28 cellular contexts compared by ENCODE assay signal in genomic region chr5:68232272-68232671, GRCh38. TPM values are rescaled to one million over a fixed set of nuclear protein-coding genes. Genes with fewer than 3 reads are reported as not detected.
DNase-seq lines count a peak whose midpoint lies in the region; ATAC-seq and TF ChIP-seq lines count a peak whose summit lies in the region.
"Had no signal": no experiment of that assay in that cellular context is flagged by ENCODE, and none has a peak within 500 bp of the region (broad histone marks: within the 10 kb centered on the region; RNA-seq: fewer than 3 reads in every experiment).

No MANE protein-coding gene starts in this region.

- H3K36me3 Mint-ChIP-seq in MCF 10A (ENCODE audit: insufficient read depth, unreplicated experiment) (peaks cover 98% of the 10 kb centered on the region), T-cell (peaks cover 25% of the 10 kb centered on the region)

- POLR2A ChIA-PET in MCF 10A (lab: Yijun Ruan, JAX): interaction anchor here (0.6 to 1.3 kb wide), 5 partner anchors 15 to 985 kb away, joined by 3 read pairs; no protein-coding TSS in a partner anchor
- POLR2A ChIA-PET in T-cell (lab: Charles Lee): no interaction called here

- H3K4me1 Mint-ChIP-seq in MCF 10A (ENCODE audit: insufficient read depth, unreplicated experiment) (peaks cover 51% of the 10 kb centered on the region), T-cell (peaks cover 82 to 87% (median 85%) of the 10 kb centered on the region in 3 donors)

- H3K27me3 Mint-ChIP-seq in MCF 10A (ENCODE audit: insufficient read depth, unreplicated experiment) (no peaks in the 10 kb centered on the region), T-cell (no peaks in the 10 kb centered on the region)
- H3K27me3 Mint-ChIP-seq: activated CD4-positive, alpha-beta T cell treated with anti-CD3 and anti-CD28 coated beads, Interleukin-2, amount 10 ng/mL, durations not matched to agents 7 days and 5 days; stimulated activated naive CD8-positive, alpha-beta T cell treated with anti-CD3 and anti-CD28 coated beads, Interleukin-15, Interleukin-2, amounts not matched to agents 100 ng/mL and 50 ng/mL, for 24 hours had no signal

- in situ Hi-C loops in G401 (cut with HindIII; ENCODE audit: low sequenced_read_pairs): no loop called here

- H3K9me3 ChIP-seq in breast epithelium: no peaks in the 10 kb centered on the region
- H3K9me3 ChIP-seq: A549, adrenal gland, mucosa of descending colon, SK-N-SH, spleen, tibial nerve had no signal

- peaks cover 0 to 24% of the 10 kb centered on the region in 2 donors for H3K4me1 ChIP-seq in breast epithelium
- H3K4me1 ChIP-seq: A549 had no signal

- ATAC-seq in T-cell (replicated peaks in 1 of 4): no peak
- no peak for ATAC-seq in GM21515 (IDR thresholded peaks at IDR 0.05; ENCODE audit: unreplicated experiment)
- ATAC-seq: A549, left lobe of liver, mucosa of descending colon had no signal

- peaks cover 4% of the 10 kb centered on the region for H3K36me3 ChIP-seq in breast epithelium
- H3K36me3 ChIP-seq: WERI-Rb-1 had no signal

- H3K27ac ChIP-seq in breast epithelium (peak overlapping the region; percentile 40 to 57), substantia nigra (ENCODE audit: low read depth, low read length, poor library complexity, severe bottlenecking) (peak overlapping the region; percentile 31)
- H3K27ac ChIP-seq: A549, WERI-Rb-1 had no signal

- DNase-seq in breast epithelium (ENCODE audit: low spot score in 2 of 2) (no peak), MCF 10A (ENCODE audit: unreplicated experiment) (no peak), T-cell (no peak), medulla oblongata (ENCODE audit: extremely low spot score) (peak; percentile 35), substantia nigra (lab: John Stamatoyannopoulos, UW) (no peak), G401 (ENCODE audit: low spot score) (no peak)
- DNase-seq in stimulated activated CD4-positive, alpha-beta T cell treated with anti-CD3 and anti-CD28 coated beads, Interleukin-15, amount 100 ng/mL, for 24 hours: no peak
- DNase-seq: activated CD4-positive, alpha-beta T cell treated with anti-CD3 and anti-CD28 coated beads, Interleukin-2, amount 10 ng/mL, durations not matched to agents 7 days and 5 days; activated effector memory CD4-positive, alpha-beta T cell treated with anti-CD3 and anti-CD28 coated beads, Interleukin-2, amount 50 U/mL, for 16 hours; adrenal gland; cortex of kidney; GF-D8; IMR-90; mucosa of descending colon; NCI-H1417; NCI-H2107; NCI-H510A treated with DMSO at 0.1 percent for 48 hours; occipital lobe; retina; SK-N-SH; spleen; stimulated activated CD4-positive, alpha-beta T cell treated with anti-CD3 and anti-CD28 coated beads, Interleukin-4, amount 100 ng/mL, for 24 hours; WERI-Rb-1 had no signal

- no peaks in the 10 kb centered on the region for H3K27me3 ChIP-seq in breast epithelium
- H3K27me3 ChIP-seq: adrenal gland, spleen, tibial nerve had no signal

- H3K27ac Mint-ChIP-seq in MCF 10A (ENCODE audit: low read depth, unreplicated experiment) (no peak overlapping the region), T-cell (peak overlapping the region; percentile 63 to 71)
- H3K27ac Mint-ChIP-seq: activated CD4-positive, alpha-beta T cell treated with anti-CD3 and anti-CD28 coated beads, Interleukin-2, amount 10 ng/mL, durations not matched to agents 7 days and 5 days; stimulated activated naive CD8-positive, alpha-beta T cell treated with anti-CD3 and anti-CD28 coated beads, Interleukin-15, Interleukin-2, amounts not matched to agents 100 ng/mL and 50 ng/mL, for 24 hours had no signal

- TF ChIP-seq CTCF in breast epithelium (IDR thresholded peaks at IDR 0.05) (no peak), MCF 10A (IDR thresholded peaks at IDR 0.05; ENCODE audit: unreplicated experiment) (no peak)

- BruUV-seq in MCF 10A (replicated peaks; lab: Mats Ljungman, UMichigan): no TSS peak

- CTCF ChIA-PET in MCF 10A (lab: Yijun Ruan, JAX) (interaction anchor here (0.7 kb wide), 2 partner anchors 224 to 540 kb away, joined by 3 to 5 read pairs; no protein-coding TSS in a partner anchor), T-cell (lab: Charles Lee) (no interaction called here)

- H3K4me3 ChIP-seq in breast epithelium: peak overlapping the region in 2 of 3 donors; percentile 19 to 26
- H3K4me3 ChIP-seq: A549, adrenal gland, mucosa of descending colon, spleen had no signal

- H3K9me3 Mint-ChIP-seq in MCF 10A (ENCODE audit: unreplicated experiment) (no peaks in the 10 kb centered on the region), T-cell (no peaks in the 10 kb centered on the region)
- H3K9me3 Mint-ChIP-seq: activated CD4-positive, alpha-beta T cell treated with anti-CD3 and anti-CD28 coated beads, Interleukin-2, amount 10 ng/mL, durations not matched to agents 7 days and 5 days; stimulated activated naive CD8-positive, alpha-beta T cell treated with anti-CD3 and anti-CD28 coated beads, Interleukin-15, Interleukin-2, amounts not matched to agents 100 ng/mL and 50 ng/mL, for 24 hours had no signal

- TF ChIP-seq POLR2A in breast epithelium (IDR thresholded peaks at IDR 0.05): no peak

- intact Hi-C loops in breast epithelium (cut with DNase I; ENCODE audit: low total_unique reads): no loop called here
- intact Hi-C loops in MCF 10A (cut with micrococcal nuclease): no loop called here

- H3K4me3 Mint-ChIP-seq in MCF 10A (ENCODE audit: unreplicated experiment) (no peak overlapping the region), T-cell (no peak overlapping the region)
- H3K4me3 Mint-ChIP-seq: activated CD4-positive, alpha-beta T cell treated with anti-CD3 and anti-CD28 coated beads, Interleukin-2, amount 10 ng/mL, durations not matched to agents 7 days and 5 days; stimulated activated naive CD8-positive, alpha-beta T cell treated with anti-CD3 and anti-CD28 coated beads, Interleukin-15, Interleukin-2, amounts not matched to agents 100 ng/mL and 50 ng/mL, for 24 hours had no signal

RNA-seq across cellular contexts. Expression of gene PIK3R1, which starts 16.7 kb away (rescaled TPM):
- 100 to 1,000 TPM; 193 to 429 (median 275) TPM for total RNA-seq in breast epithelium
- 124 and 151 TPM in 2 replicates for total RNA-seq in MCF 10A (2022)
- 100 to 1,000 TPM in 3 of 5 donors, 10 to 100 TPM in 2; 83.7 to 370 (median 105) TPM for total RNA-seq in T-cell
- 13.2 and 18.9 TPM in 2 replicates for total RNA-seq in G401 (2014; rRNA removed; shearing (Covaris generic))
